In genomic region chr5:98929123-98929981, GRCh38 we compare ENCODE assay signal across 8 cellular contexts. TPM values are rescaled to one million over a fixed set of nuclear protein-coding genes. Genes with fewer than 3 reads are reported as not detected.
DNase-seq lines count a peak whose midpoint lies in the region; ATAC-seq and TF ChIP-seq lines count a peak whose summit lies in the region.

No MANE protein-coding gene starts in this region.

- peak; percentile 65 for ATAC-seq in GM21825 (IDR thresholded peaks at IDR 0.05; ENCODE audit: unreplicated experiment)
- ATAC-seq in RWPE2 (ENCODE audit: low read depth): peak; percentile 75
- peak; percentile 82 to 89 for ATAC-seq in natural killer cell treated with Interleukin-12 subunit alpha and Interleukin-12 subunit beta and Interleukin-15 and Interleukin-18, amount 100 ng/mL, for 72 hours

- H3K4me2 ChIP-seq in Karpas-422 (ENCODE audit: low read depth, low read length, poor library complexity, severe bottlenecking): peak overlapping the region; percentile 82

- peaks cover 33% of the 10 kb centered on the region for H3K4me1 ChIP-seq in Karpas-422 (ENCODE audit: low read length)
- H3K4me1 ChIP-seq in RWPE2 (ENCODE audit: insufficient read depth, poor library complexity, severe bottlenecking): peaks cover 11% of the 10 kb centered on the region

- peak overlapping the region; percentile 88 for H3K4me3 Mint-ChIP-seq in natural killer cell treated with Interleukin-12 subunit alpha and Interleukin-12 subunit beta and Interleukin-15 and Interleukin-18, amount 100 ng/mL, for 72 hours

- peak overlapping the region; percentile 99 for H3K9ac ChIP-seq in Karpas-422 (ENCODE audit: low read length)

- no peaks in the 10 kb centered on the region for H3K27me3 Mint-ChIP-seq in natural killer cell treated with Interleukin-12 subunit alpha and Interleukin-12 subunit beta and Interleukin-15 and Interleukin-18, amount 100 ng/mL, for 72 hours

- H3K36me3 ChIP-seq in Karpas-422 (ENCODE audit: insufficient read depth, low read length) (peaks cover 21% of the 10 kb centered on the region; the same call in 1 of the 2 replicates), RWPE2 (ENCODE audit: low read depth) (peaks cover 39% of the 10 kb centered on the region)

- H3K4me1 Mint-ChIP-seq in natural killer cell treated with Interleukin-12 subunit alpha and Interleukin-12 subunit beta and Interleukin-15 and Interleukin-18, amount 100 ng/mL, for 72 hours (ENCODE audit: low read depth in 2 of 2): peaks cover 33 to 50% of the 10 kb centered on the region in 2 donors

- peaks cover 7% of the 10 kb centered on the region for H3K9me3 Mint-ChIP-seq in natural killer cell treated with Interleukin-12 subunit alpha and Interleukin-12 subunit beta and Interleukin-15 and Interleukin-18, amount 100 ng/mL, for 72 hours

- peaks cover 34% of the 10 kb centered on the region for H4K20me1 ChIP-seq in Karpas-422 (ENCODE audit: insufficient read depth, low read depth, low read length)

- peaks cover 54% of the 10 kb centered on the region for H3K79me2 ChIP-seq in Karpas-422 (ENCODE audit: low read length)

- peak overlapping the region; percentile 91; the same call in 1 of the 2 replicates for H2AFZ ChIP-seq in Karpas-422 (ENCODE audit: low read length)

- DNase-seq in Daoy (ENCODE audit: low read depth): peak; percentile 96
- DNase-seq in Karpas-422: peak; percentile 95
- peak; percentile 97 for DNase-seq in RWPE2 (ENCODE audit: low spot score)
- DNase-seq in activated effector memory CD4-positive, alpha-beta T cell treated with Interleukin-2 at 50 U/mL for 16 hours: peak; percentile 91
- DNase-seq in fibroblast of pulmonary artery (ENCODE audit: low read depth): peak; percentile 98
- peak; percentile 99 for DNase-seq in natural killer cell treated with Interleukin-12 subunit alpha and Interleukin-12 subunit beta and Interleukin-15 and Interleukin-18, amount 100 ng/mL, for 72 hours (ENCODE audit: low spot score)
- DNase-seq in stimulated activated naive CD4-positive, alpha-beta T cell treated with Interleukin-2 at 50 U/mL for 16 hours (lab: John Stamatoyannopoulos, UW): peak; percentile 96

- H3K9me3 ChIP-seq in Karpas-422 (ENCODE audit: low read length): no peaks in the 10 kb centered on the region
- H3K9me3 ChIP-seq in RWPE2 (ENCODE audit: severe bottlenecking): no peaks in the 10 kb centered on the region

- H3K9me2 ChIP-seq in Karpas-422 (replicated peaks; ENCODE audit: insufficient read depth, low read length): no peaks in the 10 kb centered on the region

- peak overlapping the region; percentile 96 to 98 for H3K27ac Mint-ChIP-seq in natural killer cell treated with Interleukin-12 subunit alpha and Interleukin-12 subunit beta and Interleukin-15 and Interleukin-18, amount 100 ng/mL, for 72 hours

- H3K4me3 ChIP-seq in Karpas-422 (ENCODE audit: low read length) (peak overlapping the region; percentile 98), RWPE2 (ENCODE audit: severe bottlenecking) (peak overlapping the region; percentile 78), fibroblast of pulmonary artery (replicated peaks; ENCODE audit: low read depth, low read length) (peak overlapping the region; percentile 93)

- TF ChIP-seq CTCF in RWPE2 (IDR thresholded peaks at IDR 0.05; ENCODE audit: poor library complexity, severe bottlenecking): no peak
- TF ChIP-seq CTCF in fibroblast of pulmonary artery (IDR thresholded peaks at IDR 0.05; ENCODE audit: low read length, missing control alignments): no peak

- H3K27me3 ChIP-seq in Karpas-422 (ENCODE audit: low read length) (no peaks in the 10 kb centered on the region), RWPE2 (ENCODE audit: insufficient read depth, poor library complexity, severe bottlenecking) (no peaks in the 10 kb centered on the region)

- H3K27ac ChIP-seq in Karpas-422 (ENCODE audit: low read length): peak overlapping the region; percentile 93
- H3K27ac ChIP-seq in RWPE2 (ENCODE audit: poor library complexity, severe bottlenecking): peak overlapping the region; percentile 91

- peaks cover 12% of the 10 kb centered on the region for H3K36me3 Mint-ChIP-seq in natural killer cell treated with Interleukin-12 subunit alpha and Interleukin-12 subunit beta and Interleukin-15 and Interleukin-18, amount 100 ng/mL, for 72 hours

RNA-seq across cellular contexts. Expression of gene CHD1, which starts 0.5 kb away (rescaled TPM):
- total RNA-seq in Daoy (2014; rRNA removed; shearing (Covaris generic)): 46.7 and 51.3 TPM in 2 replicates
- 36.8 and 61.2 TPM in 2 replicates for total RNA-seq in Karpas-422 (2014; rRNA removed; shearing (Covaris generic); ENCODE audit: low replicate concordance)
- 10 to 100 TPM; 64.8 to 68.0 TPM for total RNA-seq in natural killer cell treated with Interleukin-12 subunit alpha and Interleukin-12 subunit beta and Interleukin-15 and Interleukin-18, amount 100 ng/mL, for 72 hours

Comparison
In these comparisons a context has a peak if more than half of its experiments do, and no peak if none do; other contexts are left out.
1. Peak in every context shown above with its lines: DNase-seq, ATAC-seq, H3K4me3 ChIP-seq and H3K27ac ChIP-seq.